Comparison of ENCODE assay signal across 1 cellular context in the genomic region with DNA sequence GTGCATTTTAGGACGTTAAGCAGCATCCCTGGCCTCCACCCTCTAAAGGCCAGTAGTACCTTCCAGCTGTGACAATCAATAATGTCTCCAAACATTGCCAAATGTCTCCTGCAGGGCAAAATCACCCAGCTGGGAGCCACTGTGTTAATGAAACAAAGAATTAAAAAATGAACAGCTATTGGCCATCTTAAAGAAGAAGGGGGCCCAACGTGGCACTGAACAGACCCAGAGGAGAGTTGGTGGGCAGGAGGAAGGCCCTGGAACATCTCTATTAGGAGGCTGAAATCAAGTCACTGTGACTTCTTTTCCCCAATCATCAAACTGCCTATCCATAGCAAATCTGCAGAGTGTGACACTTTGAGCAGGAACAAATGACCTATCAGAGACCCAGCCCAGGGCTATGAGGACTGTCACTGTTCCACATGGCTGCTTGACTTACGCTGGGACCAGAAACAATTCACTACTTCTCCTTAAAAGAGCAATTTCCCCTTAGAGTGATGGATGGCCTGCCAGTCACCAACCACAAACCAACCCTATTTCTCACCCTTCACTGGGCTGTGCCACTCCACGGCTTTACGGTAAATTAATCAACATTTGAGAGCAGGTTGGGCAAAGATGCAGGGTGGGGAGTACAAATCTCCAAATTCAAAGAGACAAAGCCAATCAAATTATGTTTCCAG.
TF ChIP-seq lines count a peak whose summit lies in the region.

No MANE protein-coding gene starts in this region.

TF ChIP-seq in GM12878, 131 proteins besides CTCF, POLR2A, EP300 and RAD21:
- TF ChIP-seq, protein P1, sequence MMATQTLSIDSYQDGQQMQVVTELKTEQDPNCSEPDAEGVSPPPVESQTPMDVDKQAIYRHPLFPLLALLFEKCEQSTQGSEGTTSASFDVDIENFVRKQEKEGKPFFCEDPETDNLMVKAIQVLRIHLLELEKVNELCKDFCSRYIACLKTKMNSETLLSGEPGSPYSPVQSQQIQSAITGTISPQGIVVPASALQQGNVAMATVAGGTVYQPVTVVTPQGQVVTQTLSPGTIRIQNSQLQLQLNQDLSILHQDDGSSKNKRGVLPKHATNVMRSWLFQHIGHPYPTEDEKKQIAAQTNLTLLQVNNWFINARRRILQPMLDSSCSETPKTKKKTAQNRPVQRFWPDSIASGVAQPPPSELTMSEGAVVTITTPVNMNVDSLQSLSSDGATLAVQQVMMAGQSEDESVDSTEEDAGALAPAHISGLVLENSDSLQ (IDR thresholded peaks at IDR 0.05): peak; percentile 64; the same call in 1 of the 2 replicates
- no peak for TF ChIP-seq JUND (IDR thresholded peaks at IDR 0.05; ENCODE audit: low read depth, low read length)
- TF ChIP-seq, protein P2, sequence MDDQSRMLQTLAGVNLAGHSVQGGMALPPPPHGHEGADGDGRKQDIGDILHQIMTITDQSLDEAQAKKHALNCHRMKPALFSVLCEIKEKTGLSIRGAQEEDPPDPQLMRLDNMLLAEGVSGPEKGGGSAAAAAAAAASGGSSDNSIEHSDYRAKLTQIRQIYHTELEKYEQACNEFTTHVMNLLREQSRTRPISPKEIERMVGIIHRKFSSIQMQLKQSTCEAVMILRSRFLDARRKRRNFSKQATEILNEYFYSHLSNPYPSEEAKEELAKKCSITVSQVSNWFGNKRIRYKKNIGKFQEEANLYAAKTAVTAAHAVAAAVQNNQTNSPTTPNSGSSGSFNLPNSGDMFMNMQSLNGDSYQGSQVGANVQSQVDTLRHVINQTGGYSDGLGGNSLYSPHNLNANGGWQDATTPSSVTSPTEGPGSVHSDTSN (IDR thresholded peaks at IDR 0.05; ENCODE audit: insufficient replicate concordance, low read depth, low read length): peak; percentile 44
TF ChIP-seq in GM12878: peak in this region for 2.
